5 cellular contexts compared by ENCODE assay signal in genomic region chr2:154049561-154049960, GRCh38.
"Had no signal": no experiment of that assay in that cellular context is flagged by ENCODE, and none has a peak within 500 bp of the region (broad histone marks: within the 10 kb centered on the region; RNA-seq: fewer than 3 reads in every experiment).

No MANE protein-coding gene starts in this region.

- H3K4me3 ChIP-seq: GM23338, K562 had no signal

- DNase-seq: H9, HCEC 1CT, IMR-90 had no signal
